In genomic region chr5:139873033-139873794, GRCh38 we compare ENCODE assay signal across 20 cellular contexts.
"Had no signal": no experiment of that assay in that cellular context is flagged by ENCODE, and none has a peak within 500 bp of the region (broad histone marks: within the 10 kb centered on the region; RNA-seq: fewer than 3 reads in every experiment).

No MANE protein-coding gene starts in this region.

- H3K4me1 ChIP-seq: gastrocnemius medialis, neural progenitor cell had no signal

- H3K9me3 Mint-ChIP-seq: activated naive CD4-positive, alpha-beta T cell treated with anti-CD3 and anti-CD28 coated beads, Interleukin-2, amount 50 U/mL, for 72 hours; activated T-cell treated with anti-CD3 and anti-CD28 coated beads, Interleukin-2, amount 50 U/mL, for 72 hours had no signal

- H3K9me3 ChIP-seq: gastrocnemius medialis, heart left ventricle, stomach had no signal

- H3K4me3 ChIP-seq: gastrocnemius medialis, heart left ventricle, neural progenitor cell, stomach had no signal

- H3K4me1 Mint-ChIP-seq: naive B cell, neural progenitor cell had no signal

- H3K27me3 ChIP-seq: gastrocnemius medialis, heart left ventricle, neural progenitor cell, stomach had no signal

- DNase-seq: activated CD4-positive, alpha-beta T cell treated with anti-CD3 and anti-CD28 coated beads for 4 hours; activated CD8-positive, alpha-beta memory T cell treated with anti-CD3 and anti-CD28 coated beads, Interleukin-2, amount 50 U/mL, for 4 hours; activated CD8-positive, alpha-beta T cell treated with anti-CD3 and anti-CD28 coated beads, Interleukin-2, amount 10 ng/mL, durations not matched to agents 7 days and 5 days; activated gamma-delta T cell; activated T-cell treated with anti-CD3 and anti-CD28 coated beads, Interleukin-2, amount 50 U/mL, for 72 hours; amniotic stem cell; central memory CD4-positive, alpha-beta T cell; effector memory CD4-positive, alpha-beta T cell; gastrocnemius medialis; naive B cell; stimulated activated CD4-positive, alpha-beta T cell treated with anti-CD3 and anti-CD28 coated beads, Interleukin-12 subunit alpha, Interleukin-12 subunit beta, amount 100 ng/mL, for 4 hours; stimulated activated CD4-positive, alpha-beta T cell treated with anti-CD3 and anti-CD28 coated beads, Interleukin-2, amount 100 ng/mL, for 24 hours; stomach; T-helper 1 cell had no signal

- H3K4me3 Mint-ChIP-seq: activated CD8-positive, alpha-beta T cell treated with anti-CD3 and anti-CD28 coated beads, Interleukin-2, amount 10 ng/mL, durations not matched to agents 7 days and 5 days; activated T-cell treated with anti-CD3 and anti-CD28 coated beads, Interleukin-2, amount 50 U/mL, for 72 hours; brain; naive B cell; neural progenitor cell had no signal

- H3K9ac ChIP-seq: neural progenitor cell, parathyroid adenoma had no signal

- H3K36me3 ChIP-seq: gastrocnemius medialis, heart left ventricle, neural progenitor cell, stomach had no signal

- H2AFZ ChIP-seq: neural progenitor cell, parathyroid adenoma had no signal

- H3K36me3 Mint-ChIP-seq: activated naive CD4-positive, alpha-beta T cell treated with anti-CD3 and anti-CD28 coated beads, Interleukin-2, amount 50 U/mL, for 72 hours; neural progenitor cell had no signal

- H3K27ac Mint-ChIP-seq: activated CD8-positive, alpha-beta T cell treated with anti-CD3 and anti-CD28 coated beads, Interleukin-2, amount 10 ng/mL, durations not matched to agents 7 days and 5 days; activated naive CD4-positive, alpha-beta T cell treated with anti-CD3 and anti-CD28 coated beads, Interleukin-2, amount 50 U/mL, for 72 hours; activated T-cell treated with anti-CD3 and anti-CD28 coated beads, Interleukin-2, amount 50 U/mL, for 72 hours; naive B cell; neural progenitor cell had no signal

- FAIRE-seq: urothelium cell line had no signal

- ATAC-seq: activated CD8-positive, alpha-beta T cell treated with anti-CD3 and anti-CD28 coated beads, Interleukin-2, amount 10 ng/mL, durations not matched to agents 7 days and 5 days; activated naive CD4-positive, alpha-beta T cell treated with anti-CD3 and anti-CD28 coated beads, Interleukin-2, amount 50 U/mL, for 72 hours; activated T-cell treated with anti-CD3 and anti-CD28 coated beads, Interleukin-2, amount 50 U/mL, for 72 hours; gastrocnemius medialis; heart left ventricle had no signal

- H3K4me2 ChIP-seq: neural progenitor cell had no signal

- H3K27ac ChIP-seq: gastrocnemius medialis, heart left ventricle, neural progenitor cell, parathyroid adenoma, stomach had no signal
